Comparison of ENCODE assay signal across 10 cellular contexts in the genomic region with DNA sequence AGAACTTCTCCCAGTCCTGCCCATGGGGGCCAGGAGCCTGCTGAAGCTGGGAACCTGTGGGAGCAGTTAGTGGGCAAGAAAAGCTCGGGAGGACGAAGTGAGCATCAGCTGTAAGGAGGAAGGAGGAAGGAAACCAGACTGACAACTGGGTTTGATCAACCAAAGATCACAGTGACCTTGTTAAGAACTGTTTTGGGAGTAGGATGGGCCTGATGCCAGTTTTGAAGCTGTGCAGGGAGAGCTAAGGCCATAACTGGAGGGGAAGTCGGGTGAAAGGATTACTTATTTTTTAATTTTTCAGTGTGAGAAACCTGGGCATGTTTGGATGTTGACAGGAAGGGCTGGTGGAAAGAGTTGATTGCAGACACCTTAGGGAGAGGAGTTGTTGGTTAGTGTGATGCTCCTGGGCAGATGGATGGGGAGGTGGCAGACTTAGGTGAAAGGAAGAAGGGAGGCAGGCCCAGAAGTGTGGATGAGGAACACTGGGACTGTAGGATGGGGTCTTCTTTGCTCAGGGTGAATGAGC. TPM values are rescaled to one million over a fixed set of nuclear protein-coding genes. Genes with fewer than 3 reads are reported as not detected.
DNase-seq lines count a peak whose midpoint lies in the region; ATAC-seq, FAIRE-seq and TF ChIP-seq lines count a peak whose summit lies in the region.
"Had no signal": no experiment of that assay in that cellular context is flagged by ENCODE, and none has a peak within 500 bp of the region (broad histone marks: within the 10 kb centered on the region; RNA-seq: fewer than 3 reads in every experiment).

No MANE protein-coding gene starts in this region.

- DNase-seq in Right ventricle myocardium inferior (ENCODE audit: missing footprints) (no peak), cardiac septum (ENCODE audit: low spot score) (no peak), H1 (ENCODE audit: low read depth in 1 of 2, low spot score in 2 of 2) (no peak), lung (ENCODE audit: low spot score) (no peak), SJCRH30 (no peak)

- H3K4me1 ChIP-seq in H1 (replicated peaks in 1 of 4; ENCODE audit: control insufficient read depth in 3 of 4, insufficient read depth in 4 of 4, low read length in 3 of 4): peaks cover 0 to 3% (median 0%) of the 10 kb centered on the region in 4 experiments; a peak in 3 of 7 replicates
- peaks cover 8 to 10% of the 10 kb centered on the region in 2 donors for H3K4me1 ChIP-seq in lung (ENCODE audit: control insufficient read depth in 2 of 2, insufficient read depth in 2 of 2, low read length in 2 of 2)
- H3K4me1 ChIP-seq in SJCRH30: no peaks in the 10 kb centered on the region
- H3K4me1 ChIP-seq: prostate gland had no signal

- H3K27ac ChIP-seq in H1 (ENCODE audit: low read depth, low read length): no peak overlapping the region
- H3K27ac ChIP-seq in lung (ENCODE audit: low read depth in 1 of 2, low read length in 1 of 2): peak overlapping the region; percentile 69 to 82
- no peak overlapping the region for H3K27ac ChIP-seq in SJCRH30
- H3K27ac ChIP-seq: prostate gland had no signal

- H3K79me2 ChIP-seq in H1 (ENCODE audit: control insufficient read depth in 1 of 2, insufficient read depth in 2 of 2, low read length in 2 of 2): no peaks in the 10 kb centered on the region

- 90% methylated on average over 3 of the region's 3 CpGs; no CpG with 5 or more reads in 1 of the 2 experiments for WGBS in H1 (ENCODE audit: extremely low coverage in 1 of 2, insufficient coverage in 1 of 2, insufficient read length in 1 of 2, insufficient replicate concordance in 2 of 2, low coverage in 1 of 2, low lambda C conversion rate in 2 of 2, missing lambda C conversion rate in 1 of 2), 2 experiments
- 40 to 46% methylated on average over 3 of the region's 3 CpGs for WGBS in lung, 2 donors

- 0 out of 2 replicates have a peak overlapping the region, but pooled peaks have one; percentile 50 for H2BK12ac ChIP-seq in H1 (ENCODE audit: low read depth, low read length)

- no peak overlapping the region for H4K91ac ChIP-seq in H1 (replicated peaks; ENCODE audit: insufficient read length, low read length)

- POLR2A ChIA-PET in H1 (lab: Charles Lee; ENCODE audit: partially characterized antibody): no interaction called here

- H3K4me2 ChIP-seq in H1 (ENCODE audit: insufficient read depth in 1 of 2, low read depth in 2 of 2, low read length in 2 of 2): no peak overlapping the region

- H3K36me3 ChIP-seq in H1 (ENCODE audit: control insufficient read depth in 2 of 4, insufficient read depth in 4 of 4, low read length in 3 of 4) (no peaks in the 10 kb centered on the region), lung (ENCODE audit: control insufficient read depth in 2 of 2, insufficient read depth in 2 of 2, low read length in 2 of 2) (no peaks in the 10 kb centered on the region), SJCRH30 (no peaks in the 10 kb centered on the region)
- H3K36me3 ChIP-seq: prostate gland, tibial artery had no signal

- CTCF ChIA-PET in H1 (lab: Charles Lee; ENCODE audit: partially characterized antibody): no interaction called here

- no peaks in the 10 kb centered on the region for H3K79me1 ChIP-seq in H1 (ENCODE audit: low read depth, low read length)

- H3K56ac ChIP-seq in H1 (replicated peaks; ENCODE audit: insufficient read length, low read depth, low read length): no peak overlapping the region

- H2BK5ac ChIP-seq in H1 (ENCODE audit: low read depth, low read length): no peak overlapping the region

- no peaks in the 10 kb centered on the region for H4K20me1 ChIP-seq in H1 (replicated peaks in 1 of 2; ENCODE audit: control insufficient read depth in 1 of 2, insufficient read depth in 2 of 2, low read length in 2 of 2)

- no peak overlapping the region for H2AFZ ChIP-seq in H1 (ENCODE audit: low read length)

- no peak overlapping the region for H3K23ac ChIP-seq in H1 (ENCODE audit: insufficient read length)

- TF ChIP-seq POLR2A in H1 (IDR thresholded peaks at IDR 0.05; ENCODE audit: control extremely low read depth in 1 of 2, low read depth in 2 of 2, low read length in 2 of 2): no peak

- no peak overlapping the region for H3K18ac ChIP-seq in H1 (ENCODE audit: extremely low read depth, low read length)

- TF ChIP-seq CTCF in H1 (IDR thresholded peaks at IDR 0.05; ENCODE audit: control extremely low read depth in 1 of 3, insufficient read depth in 1 of 3, low read depth in 1 of 3, low read length in 3 of 3): no peak
- TF ChIP-seq CTCF in lung (IDR thresholded peaks at IDR 0.05; ENCODE audit: control extremely low read depth, extremely low read depth): no peak

- H2BK120ac ChIP-seq in H1 (replicated peaks; ENCODE audit: low read depth, low read length): no peak overlapping the region

- 0 out of 2 replicates have a peak overlapping the region, but pooled peaks have one; percentile 29 for H2BK15ac ChIP-seq in H1 (ENCODE audit: low read length)

- no peak overlapping the region for H4K5ac ChIP-seq in H1 (ENCODE audit: insufficient read length, low read depth, low read length)

- intact Hi-C loops in Right ventricle myocardium inferior (cut with DNase I) (no loop called here), cardiac septum (cut with DNase I) (no loop called here)

- H3K9ac ChIP-seq in H1 (replicated peaks in 1 of 4; ENCODE audit: extremely low read depth in 1 of 4, low read depth in 3 of 4, low read length in 3 of 4): no peak overlapping the region

- H3K4me3 ChIP-seq in H1 (ENCODE audit: extremely low read depth in 1 of 4, insufficient read depth in 2 of 4, low read depth in 3 of 4, low read length in 4 of 4) (no peak overlapping the region), lung (no peak overlapping the region), SJCRH30 (no peak overlapping the region)
- H3K4me3 ChIP-seq: prostate gland had no signal

- no peaks in the 10 kb centered on the region for H3K27me3 ChIP-seq in H1 (replicated peaks in 1 of 4; ENCODE audit: control insufficient read depth in 3 of 4, extremely low read depth in 1 of 4, insufficient read depth in 3 of 4, low read length in 3 of 4)
- no peaks in the 10 kb centered on the region for H3K27me3 ChIP-seq in lung (ENCODE audit: control insufficient read depth, insufficient read depth)
- H3K27me3 ChIP-seq in SJCRH30: no peaks in the 10 kb centered on the region
- H3K27me3 ChIP-seq: tibial artery had no signal

- no peak overlapping the region for H3K4ac ChIP-seq in H1 (replicated peaks; ENCODE audit: insufficient read length, low read depth, low read length)

- no peak for TF ChIP-seq EP300 in H1 (IDR thresholded peaks at IDR 0.05; ENCODE audit: borderline replicate concordance in 1 of 2, low read depth in 2 of 2, low read length in 2 of 2)

- no peaks in the 10 kb centered on the region for H3K23me2 ChIP-seq in H1 (ENCODE audit: low read depth, low read length)

- no peak overlapping the region for H3K14ac ChIP-seq in H1 (ENCODE audit: insufficient read length)

- ATAC-seq in Right ventricle myocardium inferior: peak; percentile 30
- no peak for ATAC-seq in lung (ENCODE audit: insufficient read depth, low FRiP score)
- ATAC-seq in HG02678 (IDR thresholded peaks at IDR 0.05; ENCODE audit: unreplicated experiment): no peak
- ATAC-seq in HG02852 (IDR thresholded peaks at IDR 0.05; ENCODE audit: unreplicated experiment): no peak
- no peak for ATAC-seq in HG03520 (IDR thresholded peaks at IDR 0.05; ENCODE audit: unreplicated experiment)

- H2AK5ac ChIP-seq in H1 (ENCODE audit: low read depth, low read length): no peak overlapping the region

- no peak overlapping the region for H2BK20ac ChIP-seq in H1 (ENCODE audit: low read length)

- H3K9me3 ChIP-seq in H1 (ENCODE audit: insufficient read depth in 2 of 2, low read depth in 1 of 2, low read length in 1 of 2) (no peaks in the 10 kb centered on the region), lung (ENCODE audit: control insufficient read depth in 2 of 2, insufficient read depth in 1 of 2, low read length in 1 of 2) (peaks cover 0 to 3% of the 10 kb centered on the region in 2 donors), SJCRH30 (replicated peaks) (no peaks in the 10 kb centered on the region)
- H3K9me3 ChIP-seq: prostate gland, tibial artery had no signal

- no peak for FAIRE-seq in H1 (lab: Jason Lieb, UNC)

- no peak overlapping the region for H4K8ac ChIP-seq in H1 (ENCODE audit: extremely low read depth, insufficient read depth, low read length)

- no peak for TF ChIP-seq RAD21 in H1 (IDR thresholded peaks at IDR 0.05 in 1 of 2, conservative IDR thresholded peaks at IDR 0.05 in 1 of 2; ENCODE audit: low read depth in 2 of 2, low read length in 2 of 2)

TF ChIP-seq in H1, 55 proteins besides CTCF, POLR2A, EP300 and RAD21 (continues in another document):
- TF ChIP-seq GABPA (IDR thresholded peaks at IDR 0.05; ENCODE audit: borderline replicate concordance, insufficient read depth, low read length) (no peak), GTF2F1 (IDR thresholded peaks at IDR 0.05; ENCODE audit: borderline replicate concordance, low read depth, low read length) (no peak), TBP (IDR thresholded peaks at IDR 0.05; ENCODE audit: low read depth, low read length) (no peak), SRF (IDR thresholded peaks at IDR 0.05; ENCODE audit: low read depth, low read length) (no peak), NRF1 (IDR thresholded peaks at IDR 0.05; ENCODE audit: low read depth, low read length) (no peak)
- TF ChIP-seq, protein P1, sequence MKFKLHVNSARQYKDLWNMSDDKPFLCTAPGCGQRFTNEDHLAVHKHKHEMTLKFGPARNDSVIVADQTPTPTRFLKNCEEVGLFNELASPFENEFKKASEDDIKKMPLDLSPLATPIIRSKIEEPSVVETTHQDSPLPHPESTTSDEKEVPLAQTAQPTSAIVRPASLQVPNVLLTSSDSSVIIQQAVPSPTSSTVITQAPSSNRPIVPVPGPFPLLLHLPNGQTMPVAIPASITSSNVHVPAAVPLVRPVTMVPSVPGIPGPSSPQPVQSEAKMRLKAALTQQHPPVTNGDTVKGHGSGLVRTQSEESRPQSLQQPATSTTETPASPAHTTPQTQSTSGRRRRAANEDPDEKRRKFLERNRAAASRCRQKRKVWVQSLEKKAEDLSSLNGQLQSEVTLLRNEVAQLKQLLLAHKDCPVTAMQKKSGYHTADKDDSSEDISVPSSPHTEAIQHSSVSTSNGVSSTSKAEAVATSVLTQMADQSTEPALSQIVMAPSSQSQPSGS (IDR thresholded peaks at IDR 0.05; ENCODE audit: low read length): no peak

RNA-seq across cellular contexts. Expression of gene KLF4, which starts 58.3 kb away (rescaled TPM):
- total RNA-seq in Right ventricle myocardium inferior (36.9 TPM), cardiac septum (19.8 TPM), lung (10 to 100 TPM; 61.0 to 80.7 TPM)
- 2.8 and 3.1 TPM in 2 replicates for total RNA-seq in H1 (2021; fragmentation: NEBNext Ultra II Directional; extraction: Animal tissue kit (Norgen Biotek cat#: 25700))
- polyA plus RNA-seq in H1 (2011; rRNA removed) (0.77 and 1.9 TPM in 2 replicates), lung (10 to 100 TPM; 23.3 to 75.0 TPM)
- polyA plus RNA-seq in H1 (2011; cell fraction: cytosol; rRNA removed): 0.92 TPM
- 2.5 TPM for polyA plus RNA-seq in H1 (2011; cell fraction: nucleus; rRNA removed)
- 0.90 to 1.6 TPM (median 1.3 TPM) in 4 replicates for polyA plus RNA-seq in H1 (2012, experiment 1 of 2)
- 0.67 TPM for polyA plus RNA-seq in H1 (2012, experiment 2 of 2)
- polyA plus RNA-seq in H1 (2013, experiment 1 of 2): 1.4 TPM
- polyA plus RNA-seq in H1 (2013, experiment 2 of 2): 1.5 TPM
- 0.63 and 1.0 TPM in 2 replicates for polyA minus RNA-seq in H1 (2011; rRNA and poly(A)+ RNA removed)
- 1.2 TPM for polyA minus RNA-seq in H1 (2011; cell fraction: cytosol; rRNA and poly(A)+ RNA removed)
- polyA minus RNA-seq in H1 (2011; cell fraction: nucleus; rRNA and poly(A)+ RNA removed): 6.7 TPM
- 3.8 and 3.9 TPM in 2 replicates for total RNA-seq in SJCRH30 (2014; rRNA removed; shearing (Covaris generic))

Comparison
In these comparisons a context has a peak if more than half of its experiments do, and no peak if none do; other contexts are left out.
1. H3K27ac ChIP-seq: peak in lung (2 of 2); none in H1 (single experiment) and SJCRH30 (single experiment).